Comparison of ENCODE assay signal across 1 cellular context in genomic region chr13:114281351-114282142, GRCh38.
TF ChIP-seq lines count a peak whose summit lies in the region.

Gene UPF3A (plus strand): TSS chr13:114281601. CDS start chr13:114281640, 39 bp downstream.

TF ChIP-seq in HepG2, 621 proteins besides CTCF, POLR2A, EP300 and RAD21 (continued from another document and continues in another):
- TF ChIP-seq ZBTB37 (CRISPR knock-in tag; IDR thresholded peaks at IDR 0.05) (no peak), RNF2 (conservative IDR thresholded peaks at IDR 0.05; ENCODE audit: low read depth) (no peak), ATF4 (CRISPR knock-in tag; IDR thresholded peaks at IDR 0.05) (peak in 1 of 2 experiments; percentile 69; a peak in 2 of 4 replicates), ZBTB44 (CRISPR knock-in tag; IDR thresholded peaks at IDR 0.05) (peak; percentile 76; the same call in 1 of the 2 replicates), LRRFIP1 (CRISPR knock-in tag; conservative IDR thresholded peaks at IDR 0.05) (no peak), ZSCAN9 (CRISPR knock-in tag; IDR thresholded peaks at IDR 0.05; ENCODE audit: borderline replicate concordance) (no peak; the same call in 1 of the 2 replicates), KDM4B (CRISPR knock-in tag; IDR thresholded peaks at IDR 0.05) (no peak), BORCS8-MEF2B (CRISPR knock-in tag; IDR thresholded peaks at IDR 0.05) (peak; percentile 49; the same call in 1 of the 2 replicates), ZNF3 (CRISPR knock-in tag; IDR thresholded peaks at IDR 0.05) (no peak), CREB1 (IDR thresholded peaks at IDR 0.05) (no peak), CREB1 (CRISPR knock-in tag; IDR thresholded peaks at IDR 0.05) (no peak), ZNF441 (CRISPR knock-in tag; IDR thresholded peaks at IDR 0.05; ENCODE audit: borderline replicate concordance) (peak; percentile 68), ZNF687 (CRISPR knock-in tag; IDR thresholded peaks at IDR 0.05) (peak; percentile 88), YY1 (IDR thresholded peaks at IDR 0.05; ENCODE audit: insufficient read depth, insufficient replicate concordance, low read depth, low read length) (peak; percentile 72), ZNF562 (CRISPR knock-in tag; IDR thresholded peaks at IDR 0.05; ENCODE audit: borderline replicate concordance) (no peak), ZNF512B (CRISPR knock-in tag; IDR thresholded peaks at IDR 0.05; ENCODE audit: borderline replicate concordance) (no peak), ZNF468 (CRISPR knock-in tag; IDR thresholded peaks at IDR 0.05) (no peak), REXO4 (CRISPR knock-in tag; IDR thresholded peaks at IDR 0.05; ENCODE audit: borderline replicate concordance) (no peak), NAIF1 (CRISPR knock-in tag; IDR thresholded peaks at IDR 0.05; ENCODE audit: borderline replicate concordance) (no peak), CC2D1A (CRISPR knock-in tag; IDR thresholded peaks at IDR 0.05) (no peak), ZSCAN30 (CRISPR knock-in tag; IDR thresholded peaks at IDR 0.05) (no peak), XRCC5 (optimal IDR thresholded peaks at IDR 0.05; ENCODE audit: low read length) (peak; percentile 32), NCOA1 (CRISPR knock-in tag; IDR thresholded peaks at IDR 0.05) (no peak), ONECUT2 (CRISPR knock-in tag; IDR thresholded peaks at IDR 0.05) (no peak), SRSF9 (IDR thresholded peaks at IDR 0.05; ENCODE audit: borderline replicate concordance, insufficient read depth, low read depth, low read length, poor library complexity, severe bottlenecking) (no peak), KAT7 (CRISPR knock-in tag; IDR thresholded peaks at IDR 0.05; ENCODE audit: borderline replicate concordance) (peak; percentile 61; the same call in 1 of the 2 replicates), TBX3 (IDR thresholded peaks at IDR 0.05; ENCODE audit: borderline replicate concordance) (no peak), CCDC6 (CRISPR knock-in tag; IDR thresholded peaks at IDR 0.05) (0 out of 2 replicates have a peak, but pooled peaks have one; percentile 55), ZFP36L1 (CRISPR knock-in tag; IDR thresholded peaks at IDR 0.05) (no peak), SP140L (CRISPR knock-in tag; IDR thresholded peaks at IDR 0.05; ENCODE audit: borderline replicate concordance) (no peak), ZNF138 (CRISPR knock-in tag; IDR thresholded peaks at IDR 0.05; ENCODE audit: low read depth) (0 out of 2 replicates have a peak, but pooled peaks have one; percentile 53), ZNF460 (CRISPR knock-in tag; IDR thresholded peaks at IDR 0.05; ENCODE audit: borderline replicate concordance) (no peak; the same call in 1 of the 2 replicates), CHD4 (IDR thresholded peaks at IDR 0.05; ENCODE audit: borderline replicate concordance, low read length) (no peak), NPAS2 (CRISPR knock-in tag; IDR thresholded peaks at IDR 0.05; ENCODE audit: borderline replicate concordance) (no peak), HNRNPK (IDR thresholded peaks at IDR 0.05; ENCODE audit: low read depth, low read length, poor library complexity, severe bottlenecking) (peak; percentile 89), ZNF780A (CRISPR knock-in tag; IDR thresholded peaks at IDR 0.05) (0 out of 2 replicates have a peak, but pooled peaks have one; percentile 48), RORA (CRISPR knock-in tag; IDR thresholded peaks at IDR 0.05) (no peak), ZNF550 (CRISPR knock-in tag; IDR thresholded peaks at IDR 0.05; ENCODE audit: borderline replicate concordance) (no peak), HNRNPLL (IDR thresholded peaks at IDR 0.05; ENCODE audit: low read depth, low read length, poor library complexity, severe bottlenecking) (peak; percentile 62), ZNF205 (CRISPR knock-in tag; IDR thresholded peaks at IDR 0.05) (peak; percentile 45; the same call in 1 of the 2 replicates), ZNF543 (CRISPR knock-in tag; IDR thresholded peaks at IDR 0.05) (peak; percentile 66; the same call in 1 of the 2 replicates), SATB2 (CRISPR knock-in tag; IDR thresholded peaks at IDR 0.05) (no peak), THAP9 (CRISPR knock-in tag; IDR thresholded peaks at IDR 0.05; ENCODE audit: borderline replicate concordance) (no peak), PLSCR1 (CRISPR knock-in tag; IDR thresholded peaks at IDR 0.05; ENCODE audit: borderline replicate concordance) (no peak), EHMT2 (IDR thresholded peaks at IDR 0.05; ENCODE audit: borderline replicate concordance, low read depth, low read length) (no peak), ZNF629 (CRISPR knock-in tag; conservative IDR thresholded peaks at IDR 0.05) (no peak), ARHGAP35 (CRISPR knock-in tag; IDR thresholded peaks at IDR 0.05; ENCODE audit: borderline replicate concordance) (0 out of 2 replicates have a peak, but pooled peaks have one; percentile 62), ZNF556 (CRISPR knock-in tag; IDR thresholded peaks at IDR 0.05; ENCODE audit: borderline replicate concordance) (peak; percentile 41; the same call in 1 of the 2 replicates), MBNL3 (CRISPR knock-in tag; conservative IDR thresholded peaks at IDR 0.05) (no peak), ISL2 (CRISPR knock-in tag; IDR thresholded peaks at IDR 0.05) (no peak; the same call in 1 of the 2 replicates), ZNF510 (CRISPR knock-in tag; IDR thresholded peaks at IDR 0.05; ENCODE audit: low read depth) (no peak), ZNF17 (CRISPR knock-in tag; IDR thresholded peaks at IDR 0.05) (no peak)
